Comparison of ENCODE assay signal across 8 cellular contexts in the genomic region with DNA sequence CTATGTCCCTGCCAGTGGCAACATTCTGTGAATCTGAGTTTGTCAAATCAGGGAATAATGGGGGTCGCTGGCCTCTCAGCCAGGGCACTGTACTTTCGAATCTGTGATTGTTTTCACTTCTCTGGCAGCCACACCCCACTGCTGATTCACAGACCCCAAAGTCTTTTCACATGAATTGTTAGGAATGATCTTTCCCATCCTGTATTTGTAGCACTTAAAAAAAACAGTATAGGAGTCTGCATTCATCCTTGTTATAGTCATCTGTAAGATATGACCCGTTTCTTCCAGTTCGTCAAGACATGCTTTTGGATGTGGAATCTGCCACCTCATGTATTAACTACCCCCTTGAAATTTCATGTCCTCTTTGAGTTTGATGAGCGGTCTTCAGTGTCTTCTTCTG. TPM values are rescaled to one million over a fixed set of nuclear protein-coding genes. Genes with fewer than 3 reads are reported as not detected.
DNase-seq lines count a peak whose midpoint lies in the region; ATAC-seq lines count a peak whose summit lies in the region.

No MANE protein-coding gene starts in this region.

- DNase-seq in HS-5 (ENCODE audit: low read depth) (peak; percentile 30), NCI-H524 treated with DMSO at 0.1 percent for 48 hours (lab: John Stamatoyannopoulos, UW) (no peak), Ammon's horn (ENCODE audit: low spot score) (no peak), AG20443 (ENCODE audit: low spot score) (no peak)
- DNase-seq in activated T-helper 2 cell treated with anti-CD3 and anti-CD28 coated beads, Interferon-gamma antibody, Interleukin-2, Interleukin-4, amounts not matched to agents 10 μg/mL and 5 μg/mL and 100 μg/mL, durations not matched to agents 14 hours and 24 hours and 36 hours (ENCODE audit: low spot score), result no peak
- no peak for DNase-seq in stimulated activated naive CD8-positive, alpha-beta T cell treated with anti-CD3 and anti-CD28 coated beads, Interleukin-15, amount 100 ng/mL, for 72 hours

- ATAC-seq in stimulated activated naive CD8-positive, alpha-beta T cell treated with anti-CD3 and anti-CD28 coated beads, Interleukin-15, amount 100 ng/mL, for 72 hours, result no peak
- no peak for ATAC-seq in esophagus mucosa

- H3K4me3 Mint-ChIP-seq in activated T-helper 2 cell treated with anti-CD3 and anti-CD28 coated beads, Interferon-gamma antibody, Interleukin-2, Interleukin-4, amounts not matched to agents 10 μg/mL and 5 μg/mL and 100 μg/mL, durations not matched to agents 14 hours and 24 hours and 36 hours (ENCODE audit: low read depth), result peak overlapping the region; percentile 95
- peak overlapping the region; percentile 90 for H3K4me3 Mint-ChIP-seq in stimulated activated naive CD8-positive, alpha-beta T cell treated with anti-CD3 and anti-CD28 coated beads, Interleukin-15, amount 100 ng/mL, for 72 hours

- peak overlapping the region; percentile 78 for H3K4me3 ChIP-seq in iPS-18c (ENCODE audit: insufficient read depth, low read depth, low read length)

- peak overlapping the region; percentile 40 for H3K27ac Mint-ChIP-seq in activated T-helper 2 cell treated with anti-CD3 and anti-CD28 coated beads, Interferon-gamma antibody, Interleukin-2, Interleukin-4, amounts not matched to agents 10 μg/mL and 5 μg/mL and 100 μg/mL, durations not matched to agents 14 hours and 24 hours and 36 hours
- peak overlapping the region in 1 of 2 donors; percentile 98 for H3K27ac Mint-ChIP-seq in stimulated activated naive CD8-positive, alpha-beta T cell treated with anti-CD3 and anti-CD28 coated beads, Interleukin-15, amount 100 ng/mL, for 72 hours

- peaks cover 51% of the 10 kb centered on the region for H3K4me1 Mint-ChIP-seq in activated T-helper 2 cell treated with anti-CD3 and anti-CD28 coated beads, Interferon-gamma antibody, Interleukin-2, Interleukin-4, amounts not matched to agents 10 μg/mL and 5 μg/mL and 100 μg/mL, durations not matched to agents 14 hours and 24 hours and 36 hours (ENCODE audit: low read depth)
- H3K4me1 Mint-ChIP-seq in stimulated activated naive CD8-positive, alpha-beta T cell treated with anti-CD3 and anti-CD28 coated beads, Interleukin-15, amount 100 ng/mL, for 72 hours, result peaks cover 58% of the 10 kb centered on the region

- H3K9me3 Mint-ChIP-seq in activated T-helper 2 cell treated with anti-CD3 and anti-CD28 coated beads, Interferon-gamma antibody, Interleukin-2, Interleukin-4, amounts not matched to agents 10 μg/mL and 5 μg/mL and 100 μg/mL, durations not matched to agents 14 hours and 24 hours and 36 hours, result no peaks in the 10 kb centered on the region
- H3K9me3 Mint-ChIP-seq in stimulated activated naive CD8-positive, alpha-beta T cell treated with anti-CD3 and anti-CD28 coated beads, Interleukin-15, amount 100 ng/mL, for 72 hours, result no peaks in the 10 kb centered on the region

- intact Hi-C loops in activated T-helper 2 cell treated with anti-CD3 and anti-CD28 coated beads, Interferon-gamma antibody, Interleukin-2, Interleukin-4, amounts not matched to agents 10 μg/mL and 5 μg/mL and 100 μg/mL, durations not matched to agents 14 hours and 24 hours and 36 hours (cut with micrococcal nuclease), result no loop called here

- H3K9me3 ChIP-seq in iPS-18c (ENCODE audit: control insufficient read depth, insufficient read depth, low read length), result peaks cover 3% of the 10 kb centered on the region

- peaks cover 1% of the 10 kb centered on the region for H3K27me3 Mint-ChIP-seq in activated T-helper 2 cell treated with anti-CD3 and anti-CD28 coated beads, Interferon-gamma antibody, Interleukin-2, Interleukin-4, amounts not matched to agents 10 μg/mL and 5 μg/mL and 100 μg/mL, durations not matched to agents 14 hours and 24 hours and 36 hours (ENCODE audit: low read depth)
- H3K27me3 Mint-ChIP-seq in stimulated activated naive CD8-positive, alpha-beta T cell treated with anti-CD3 and anti-CD28 coated beads, Interleukin-15, amount 100 ng/mL, for 72 hours, result no peaks in the 10 kb centered on the region

- peaks cover 29% of the 10 kb centered on the region for H3K36me3 Mint-ChIP-seq in activated T-helper 2 cell treated with anti-CD3 and anti-CD28 coated beads, Interferon-gamma antibody, Interleukin-2, Interleukin-4, amounts not matched to agents 10 μg/mL and 5 μg/mL and 100 μg/mL, durations not matched to agents 14 hours and 24 hours and 36 hours (ENCODE audit: low read depth)

RNA-seq across cellular contexts. Expression of a gene that starts 0.9 kb away (rescaled TPM):
- total RNA-seq in activated T-helper 2 cell treated with anti-CD3 and anti-CD28 coated beads, Interferon-gamma antibody, Interleukin-2, Interleukin-4, amounts not matched to agents 10 μg/mL and 5 μg/mL and 100 μg/mL, durations not matched to agents 14 hours and 24 hours and 36 hours, result 59.3 and 62.4 TPM in 2 replicates
- 200 TPM for total RNA-seq in esophagus mucosa
